ENCODE assay signal across 24 cellular contexts in genomic region chr13:56501750-56502149, GRCh38.
DNase-seq lines count a peak whose midpoint lies in the region; ATAC-seq, FAIRE-seq and TF ChIP-seq lines count a peak whose summit lies in the region.
"Had no signal": no experiment of that assay in that cellular context is flagged by ENCODE, and none has a peak within 500 bp of the region (broad histone marks: within the 10 kb centered on the region; RNA-seq: fewer than 3 reads in every experiment).

No MANE protein-coding gene starts in this region.

- FAIRE-seq in bronchial epithelial cell (lab: Jason Lieb, UNC) = no peak
- FAIRE-seq: A204.1, D721Med, G401.6, GM12891, GM19239 had no signal

- 51 to 79% methylated on average over 3 of the region's 3 CpGs for WGBS in testis, 2 donors

- TF ChIP-seq CTCF in PC-3 (conservative IDR thresholded peaks at IDR 0.05; ENCODE audit: low read depth, low read length) (no peak), bronchial epithelial cell (IDR thresholded peaks at IDR 0.05; ENCODE audit: insufficient read depth, low read length, severe bottlenecking) (no peak), epithelial cell of esophagus (IDR thresholded peaks at IDR 0.05; ENCODE audit: insufficient read depth, low read depth, low read length, missing control alignments) (no peak), testis (IDR thresholded peaks at IDR 0.05) (no peak)

- no peaks in the 10 kb centered on the region for H3F3A ChIP-seq in PC-3 (ENCODE audit: low read length, unreplicated experiment)

- no TSS peak for BruUV-seq in PC-3 (replicated peaks; lab: Mats Ljungman, UMichigan)

- H3K4me3 ChIP-seq in PC-3 (ENCODE audit: low read length) (no peak overlapping the region), bronchial epithelial cell (ENCODE audit: low read depth, low read length) (no peak overlapping the region), epithelial cell of esophagus (ENCODE audit: low read length) (no peak overlapping the region), testis (no peak overlapping the region)
- H3K4me3 ChIP-seq: BLaER1 had no signal

- H2AFZ ChIP-seq in PC-3 (ENCODE audit: low read length) = no peak overlapping the region

- H3K27me3 ChIP-seq in PC-3 (ENCODE audit: low read length) = no peaks in the 10 kb centered on the region
- no peaks in the 10 kb centered on the region for H3K27me3 ChIP-seq in bronchial epithelial cell (ENCODE audit: control insufficient read depth, insufficient read depth, low read length)
- H3K27me3 ChIP-seq in testis = no peaks in the 10 kb centered on the region
- H3K27me3 ChIP-seq: BE2C, BLaER1 had no signal

- H3K36me3 ChIP-seq in PC-3 (ENCODE audit: low read depth, low read length) (no peaks in the 10 kb centered on the region), bronchial epithelial cell (ENCODE audit: control insufficient read depth, insufficient read depth, low read length) (no peaks in the 10 kb centered on the region), testis (ENCODE audit: low read depth, missing control alignments) (no peaks in the 10 kb centered on the region)
- H3K36me3 ChIP-seq: BE2C, BLaER1 had no signal

- no peaks in the 10 kb centered on the region for H3K9me3 ChIP-seq in PC-3 (ENCODE audit: low read length)
- H3K9me3 ChIP-seq in testis = no peaks in the 10 kb centered on the region
- H3K9me3 ChIP-seq: BE2C, BLaER1, Caco-2 had no signal

- intact Hi-C loops in PC-3 (cut with micrococcal nuclease) = no loop called here
- intact Hi-C loops in testis (cut with DNase I; ENCODE audit: low total_unique reads) = no loop called here

- H3K79me2 ChIP-seq in PC-3 (ENCODE audit: low read length) = no peaks in the 10 kb centered on the region

- peak; percentile 81 for ATAC-seq in PC-3
- ATAC-seq: CD8-positive, alpha-beta T cell had no signal

- CTCF ChIA-PET in PC-3 (lab: Charles Lee) = no interaction called here

- H3K9ac ChIP-seq in PC-3 (ENCODE audit: low read length) = no peak overlapping the region
- H3K9ac ChIP-seq: BLaER1 had no signal

- no peak overlapping the region for H3K27ac ChIP-seq in PC-3 (ENCODE audit: low read length)
- H3K27ac ChIP-seq in testis = no peak overlapping the region
- H3K27ac ChIP-seq: BLaER1, C4-2B had no signal

- no peaks in the 10 kb centered on the region for H3K4me1 ChIP-seq in PC-3 (ENCODE audit: insufficient read depth, low read length)
- H3K4me1 ChIP-seq in testis = no peaks in the 10 kb centered on the region
- H3K4me1 ChIP-seq: BLaER1, Caco-2 had no signal

- TF ChIP-seq POLR2A in testis (IDR thresholded peaks at IDR 0.05) = no peak

- no peaks in the 10 kb centered on the region for H4K20me1 ChIP-seq in PC-3 (ENCODE audit: low read length)
- H4K20me1 ChIP-seq: BLaER1 had no signal

- no peaks in the 10 kb centered on the region for H3K9me2 ChIP-seq in PC-3 (replicated peaks; ENCODE audit: low read length)

- POLR2A ChIA-PET in PC-3 (lab: Charles Lee; ENCODE audit: unreplicated experiment) = interaction anchor here (0.5 kb wide), 1 partner anchor 111 kb away, joined by 5 read pairs; no protein-coding TSS in a partner anchor

- no peak overlapping the region for H3K4me2 ChIP-seq in PC-3 (ENCODE audit: low read length)
- H3K4me2 ChIP-seq: BLaER1 had no signal

- DNase-seq in PC-3 (peak; percentile 41), bronchial epithelial cell (ENCODE audit: low read depth) (peak; percentile 58), epithelial cell of esophagus (ENCODE audit: low read depth) (peak; percentile 58), renal cortical epithelial cell (ENCODE audit: low read depth) (peak; percentile 16), middle frontal gyrus (ENCODE audit: extremely low spot score, low spot score) (no peak), C1 segment of cervical spinal cord (lab: John Stamatoyannopoulos, UW) (no peak), testis (no peak), NCI-H1417 treated with DMSO at 0.1 percent for 48 hours (lab: John Stamatoyannopoulos, UW) (no peak)
- DNase-seq: 8988T; ACHN; BE2C; Caco-2; Calu3; CD4-positive, alpha-beta T cell; CD8-positive, alpha-beta T cell; DMS79 treated with DMSO at 0.1 percent for 48 hours; GF-D8 had no signal

Comparison
In these comparisons a context has a peak if more than half of its experiments do, and no peak if none do; other contexts are left out.
1. DNase-seq: peak in PC-3 (single experiment), bronchial epithelial cell (single experiment), epithelial cell of esophagus (single experiment) and renal cortical epithelial cell (single experiment); none in middle frontal gyrus (single experiment), C1 segment of cervical spinal cord (0 of 14), testis (single experiment) and NCI-H1417 treated with DMSO at 0.1 percent for 48 hours (single experiment).